In genomic region chr1:22043175-22043769, GRCh38 we compare ENCODE assay signal across 16 cellular contexts. TPM values are rescaled to one million over a fixed set of nuclear protein-coding genes. Genes with fewer than 3 reads are reported as not detected.
A peak's percentile ranks its signal among the peaks of the same experiment; 100 is the strongest.
DNase-seq lines count a peak whose midpoint lies in the region; ATAC-seq and TF ChIP-seq lines count a peak whose summit lies in the region.
"Had no signal": no experiment of that assay in that cellular context is flagged by ENCODE, and none has a peak within 500 bp of the region (broad histone marks: within the 10 kb centered on the region; RNA-seq: fewer than 3 reads in every experiment).

No MANE protein-coding gene starts in this region.

- TF ChIP-seq CTCF in stomach (IDR thresholded peaks at IDR 0.05) (no peak), heart right ventricle (IDR thresholded peaks at IDR 0.05) (no peak)

- TF ChIP-seq EP300 in stomach (IDR thresholded peaks at IDR 0.05) = no peak

- H3K4me3 ChIP-seq in stomach = no peak overlapping the region
- H3K4me3 ChIP-seq in heart right ventricle = no peak overlapping the region
- H3K4me3 ChIP-seq: right lobe of liver had no signal

- H3K27me3 Mint-ChIP-seq in activated T-cell treated with anti-CD3 and anti-CD28 coated beads, Interleukin-2, amount 50 U/mL, for 4 hours (ENCODE audit: low read depth) = no peaks in the 10 kb centered on the region

- ATAC-seq in esophagus mucosa = peak; percentile 75
- ATAC-seq in activated T-cell treated with anti-CD3 and anti-CD28 coated beads, Interleukin-2, amount 50 U/mL, for 4 hours = no peak
- no peak for ATAC-seq in heart right ventricle
- ATAC-seq: right lobe of liver had no signal

- H3K27me3 ChIP-seq in stomach (no peaks in the 10 kb centered on the region), heart right ventricle (no peaks in the 10 kb centered on the region)
- H3K27me3 ChIP-seq: right lobe of liver had no signal

- intact Hi-C loops in stomach (cut with DNase I; ENCODE audit: low total_unique reads) = no loop called here
- intact Hi-C loops in heart right ventricle (cut with DNase I) = no loop called here

- H3K4me1 ChIP-seq in stomach (peaks cover 26 to 51% (median 41%) of the 10 kb centered on the region in 4 donors), heart right ventricle (peaks cover 0 to 37% (median 12%) of the 10 kb centered on the region in 9 donors)
- H3K4me1 ChIP-seq: right lobe of liver had no signal

- H3K4me1 Mint-ChIP-seq in activated T-cell treated with anti-CD3 and anti-CD28 coated beads, Interleukin-2, amount 50 U/mL, for 4 hours (ENCODE audit: low read depth) = peaks cover 66% of the 10 kb centered on the region

- H3K36me3 Mint-ChIP-seq in activated T-cell treated with anti-CD3 and anti-CD28 coated beads, Interleukin-2, amount 50 U/mL, for 4 hours (ENCODE audit: insufficient read depth) = peaks cover 3% of the 10 kb centered on the region

- H3K9me3 ChIP-seq in stomach (no peaks in the 10 kb centered on the region), heart right ventricle (peaks cover 0 to 6% (median 0%) of the 10 kb centered on the region in 11 donors)
- H3K9me3 ChIP-seq: right lobe of liver, SK-N-SH had no signal

- no peak for TF ChIP-seq POLR2A in stomach (IDR thresholded peaks at IDR 0.05)

- peak; percentile 57 for DNase-seq in activated effector memory CD4-positive, alpha-beta T cell treated with anti-CD3 and anti-CD28 coated beads, Interleukin-2, amount 50 U/mL, for 16 hours
- DNase-seq in activated effector memory CD4-positive, alpha-beta T cell treated with Interleukin-2 at 50 U/mL for 16 hours = no peak
- DNase-seq in NCI-H510A treated with DMSO at 0.1 percent for 48 hours (lab: John Stamatoyannopoulos, UW) (peak; percentile 93), stomach (peak; percentile 56), heart right ventricle (no peak)
- DNase-seq in stimulated activated CD4-positive, alpha-beta T cell treated with anti-CD3 and anti-CD28 coated beads, Interleukin-1b, Interleukin-23, amount 100 ng/mL, for 48 hours = no peak
- DNase-seq in activated T-cell treated with anti-CD3 and anti-CD28 coated beads, Interleukin-2, amount 50 U/mL, for 4 hours = no peak
- DNase-seq: activated CD4-positive, alpha-beta T cell treated with anti-CD3 and anti-CD28 coated beads, Interleukin-2, amount 50 U/mL, for 48 hours; anterior cingulate cortex; hypothalamus; right lobe of liver; SK-N-SH had no signal

- H3K27ac ChIP-seq in stomach (peak overlapping the region in 4 of 5 donors; percentile 32 to 61 (median 58)), heart right ventricle (no peak overlapping the region)
- H3K27ac ChIP-seq: right lobe of liver had no signal

- WGBS in stomach, 5 donors = 32 to 59% (median 54%) methylated on average over 4 of the region's 4 CpGs
- 74 to 85% methylated on average over 4 of the region's 4 CpGs for WGBS in heart right ventricle, 2 donors

- H3K4me3 Mint-ChIP-seq in activated T-cell treated with anti-CD3 and anti-CD28 coated beads, Interleukin-2, amount 50 U/mL, for 4 hours = no peak overlapping the region

- H3K36me3 ChIP-seq in stomach = no peaks in the 10 kb centered on the region
- H3K36me3 ChIP-seq in heart right ventricle = no peaks in the 10 kb centered on the region
- H3K36me3 ChIP-seq: right lobe of liver had no signal

- peaks cover 4% of the 10 kb centered on the region for H3K9me3 Mint-ChIP-seq in activated T-cell treated with anti-CD3 and anti-CD28 coated beads, Interleukin-2, amount 50 U/mL, for 4 hours

RNA-seq across cellular contexts. Expression of gene CDC42, which starts 9.2 kb away (rescaled TPM):
- total RNA-seq in esophagus mucosa (208 TPM), stomach (100 to 1,000 TPM in 2 of 5 donors, 10 to 100 TPM in 3; 72.4 to 425 (median 80.8) TPM), heart right ventricle (100 to 1,000 TPM; 139 to 259 (median 174) TPM)
- polyA plus RNA-seq in stomach (100 to 1,000 TPM in 2 of 3 donors, 10 to 100 TPM in 1; 91.8 to 242 (median 179) TPM), heart right ventricle (100 to 1,000 TPM in 1 of 2 donors, 10 to 100 TPM in 1; 68.7 to 137 TPM)
- 100 to 1,000 TPM; 218 to 249 (median 235) TPM for total RNA-seq in activated T-cell treated with anti-CD3 and anti-CD28 coated beads, Interleukin-2, amount 50 U/mL, for 4 hours

RNA-seq across cellular contexts. Expression of gene CELA3A, which starts 41.8 kb away (rescaled TPM):
- total RNA-seq in esophagus mucosa (not detected), stomach (10 to 100 TPM in 1 of 5 donors, 1 to 10 TPM in 1, not detected in 3; 3.6 to 17.2 TPM), heart right ventricle (1 to 10 TPM in 7 of 10 donors, not detected in 3; 2.9 to 4.6 (median 3.8) TPM)
- polyA plus RNA-seq in stomach (10 to 100 TPM in 2 of 3 donors, 1 to 10 TPM in 1; 7.0 to 62.9 (median 53.2) TPM), heart right ventricle (under 1 TPM in 1 of 2 donors, not detected in 1; 0.58 TPM)
- 1 to 10 TPM; 4.0 to 8.1 (median 6.9) TPM for total RNA-seq in activated T-cell treated with anti-CD3 and anti-CD28 coated beads, Interleukin-2, amount 50 U/mL, for 4 hours
- total RNA-seq: mononuclear cell, NCI-H460 had no signal
- polyA plus RNA-seq: BJ, SK-N-SH had no signal

Comparison
In these comparisons a context has a peak if more than half of its experiments do, and no peak if none do; other contexts are left out.
1. DNase-seq: peak in activated effector memory CD4-positive, alpha-beta T cell treated with anti-CD3 and anti-CD28 coated beads, Interleukin-2, amount 50 U/mL, for 16 hours (single experiment), NCI-H510A treated with DMSO at 0.1 percent for 48 hours (single experiment) and stomach (single experiment); none in activated effector memory CD4-positive, alpha-beta T cell treated with Interleukin-2 at 50 U/mL for 16 hours (single experiment), stimulated activated CD4-positive, alpha-beta T cell treated with anti-CD3 and anti-CD28 coated beads, Interleukin-1b, Interleukin-23, amount 100 ng/mL, for 48 hours (single experiment), activated T-cell treated with anti-CD3 and anti-CD28 coated beads, Interleukin-2, amount 50 U/mL, for 4 hours (single experiment) and heart right ventricle (0 of 2).
2. H3K27ac ChIP-seq: peak in stomach (4 of 5); none in heart right ventricle (0 of 10).